15 cellular contexts compared by ENCODE assay signal in the genomic region with DNA sequence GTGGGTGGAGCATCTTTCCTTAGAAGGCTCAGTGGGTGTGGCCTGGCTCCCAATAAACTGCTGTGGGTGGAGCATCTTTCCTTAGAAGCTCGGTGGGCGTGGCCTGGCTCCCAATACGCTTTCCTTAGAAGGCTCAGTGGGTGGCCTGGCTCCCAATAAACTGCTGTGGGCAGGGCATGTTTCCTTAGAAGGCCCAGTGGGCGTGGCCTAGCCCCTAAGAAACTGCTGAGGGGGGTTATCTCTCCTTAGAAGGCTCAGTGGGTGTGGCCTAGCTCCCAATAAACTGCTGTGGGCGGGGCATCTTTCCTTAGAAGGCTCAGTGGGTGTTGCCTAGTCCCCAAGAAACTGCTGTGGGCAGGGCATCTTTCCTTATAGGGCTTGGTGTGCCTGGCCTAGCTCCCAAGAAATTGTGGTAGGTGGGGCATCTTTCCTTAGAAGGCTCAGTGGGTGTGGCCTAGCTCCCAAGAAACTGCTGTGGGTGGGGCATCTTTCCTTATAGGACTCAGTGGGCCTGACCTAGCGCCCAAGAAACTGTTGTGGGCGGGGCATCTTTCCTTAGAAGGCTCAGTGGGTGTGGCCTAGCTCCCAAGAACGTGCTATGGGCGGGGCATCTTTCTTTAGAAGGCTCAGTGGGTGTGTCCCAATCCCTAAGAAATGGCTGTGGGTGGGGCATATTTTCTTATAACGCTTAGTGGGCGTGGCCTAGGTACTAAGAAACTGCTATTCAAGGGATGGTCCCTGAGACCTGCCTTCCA. TPM values are rescaled to one million over a fixed set of nuclear protein-coding genes. Genes with fewer than 3 reads are reported as not detected.
A peak's percentile ranks its signal among the peaks of the same experiment; 100 is the strongest.
DNase-seq lines count a peak whose midpoint lies in the region; ATAC-seq and TF ChIP-seq lines count a peak whose summit lies in the region.
"Had no signal": no experiment of that assay in that cellular context is flagged by ENCODE, and none has a peak within 500 bp of the region (broad histone marks: within the 10 kb centered on the region; RNA-seq: fewer than 3 reads in every experiment).

No MANE protein-coding gene starts in this region.

- intact Hi-C loops in OCI-LY7 (cut with micrococcal nuclease; ENCODE audit: unreplicated experiment) (no loop called here), dorsolateral prefrontal cortex (cut with DNase I) (no loop called here)

- TF ChIP-seq CTCF in OCI-LY7 (conservative IDR thresholded peaks at IDR 0.05; ENCODE audit: low read length) (no peak), foreskin keratinocyte (conservative IDR thresholded peaks at IDR 0.05) (no peak), dorsolateral prefrontal cortex (IDR thresholded peaks at IDR 0.05 in 54 of 56, conservative IDR thresholded peaks at IDR 0.05 in 2 of 56; ENCODE audit: low read depth in 1 of 56, partially characterized antibody in 56 of 56) (no peak)

- H4K20me1 ChIP-seq in GM23248 (ENCODE audit: insufficient read depth) (no peaks in the 10 kb centered on the region), OCI-LY7 (ENCODE audit: insufficient read depth, low read length) (0 out of 2 replicates have a peak, but pooled peaks cover 5% of the 10 kb centered on the region)

- no peak overlapping the region for H3K4me2 ChIP-seq in GM23248 (ENCODE audit: unreplicated experiment)
- H3K4me2 ChIP-seq in OCI-LY7 (ENCODE audit: low read length), result no peak overlapping the region

- H2AFZ ChIP-seq in GM23248 (no peak overlapping the region), OCI-LY7 (ENCODE audit: low read length) (no peak overlapping the region)

- H3K27ac ChIP-seq in GM23248, result no peak overlapping the region
- H3K27ac ChIP-seq in OCI-LY7 (ENCODE audit: low read depth, low read length, poor library complexity, severe bottlenecking), result no peak overlapping the region
- H3K27ac ChIP-seq in foreskin keratinocyte, result no peak overlapping the region
- no peak overlapping the region for H3K27ac ChIP-seq in dorsolateral prefrontal cortex
- H3K27ac ChIP-seq: C4-2B, epithelial cell of prostate, thoracic aorta had no signal

- in situ Hi-C loops in GM23248 (cut with MboI), result no loop called here

- POLR2A ChIA-PET in OCI-LY7 (lab: Charles Lee), result interaction anchor here (0.7 to 1.5 kb wide), 2 partner anchors 8 to 11 kb away, joined by 3 to 4 read pairs; no protein-coding TSS in a partner anchor

- H3F3A ChIP-seq in GM23248 (ENCODE audit: insufficient read depth), result no peaks in the 10 kb centered on the region

- H3K79me2 ChIP-seq in GM23248 (ENCODE audit: insufficient read depth) (no peaks in the 10 kb centered on the region), OCI-LY7 (ENCODE audit: insufficient read depth, low read depth, low read length) (peaks cover 13% of the 10 kb centered on the region; the same call in 1 of the 2 replicates)

- H3K9me3 ChIP-seq in GM23248 (ENCODE audit: low read depth), result no peaks in the 10 kb centered on the region
- H3K9me3 ChIP-seq in OCI-LY7 (ENCODE audit: low read length), result no peaks in the 10 kb centered on the region
- H3K9me3 ChIP-seq: thoracic aorta had no signal

- H3K4me1 ChIP-seq in GM23248 (ENCODE audit: insufficient read depth), result no peaks in the 10 kb centered on the region
- peaks cover 60% of the 10 kb centered on the region for H3K4me1 ChIP-seq in OCI-LY7 (ENCODE audit: insufficient read depth, low read length, poor library complexity, severe bottlenecking)
- no peaks in the 10 kb centered on the region for H3K4me1 ChIP-seq in foreskin keratinocyte

- no peak overlapping the region for H3K9ac ChIP-seq in GM23248

- BruUV-seq in OCI-LY7 (replicated peaks; lab: Mats Ljungman, UMichigan), result no TSS peak

- H3K9me2 ChIP-seq in GM23248 (ENCODE audit: insufficient read depth) (no peaks in the 10 kb centered on the region), OCI-LY7 (ENCODE audit: insufficient read depth, low read length) (no peaks in the 10 kb centered on the region)

- 58 to 69% methylated on average over 11 of the region's 11 CpGs for WGBS in GM23248 (ENCODE audit: low coverage in 1 of 2, low lambda C conversion rate in 2 of 2, missing lambda C conversion rate in 2 of 2), 2 experiments

- CTCF ChIA-PET in OCI-LY7 (lab: Charles Lee; ENCODE audit: unreplicated experiment), result no interaction called here

- DNase-seq in CMK (ENCODE audit: low read depth) (peak; percentile 43), GM23248 (peak; percentile 14), OCI-LY7 (ENCODE audit: low spot score) (peak; percentile 75), foreskin keratinocyte (no peak), dorsolateral prefrontal cortex (no peak), cerebellar cortex (ENCODE audit: low spot score) (no peak)
- DNase-seq: hippocampal formation, KG1, left ventricle myocardium superior, NCI-H2081 had no signal

- H3K36me3 ChIP-seq in GM23248 (ENCODE audit: low read depth) (no peaks in the 10 kb centered on the region), OCI-LY7 (ENCODE audit: insufficient read depth, low read length) (peaks cover 92% of the 10 kb centered on the region)
- H3K36me3 ChIP-seq: thoracic aorta had no signal

- H3K4me3 ChIP-seq in GM23248 (no peak overlapping the region), OCI-LY7 (ENCODE audit: low read depth, low read length, poor library complexity, severe bottlenecking) (no peak overlapping the region), dorsolateral prefrontal cortex (no peak overlapping the region)
- H3K4me3 ChIP-seq: thoracic aorta had no signal

- H3K27me3 ChIP-seq in GM23248 (replicated peaks; ENCODE audit: insufficient read depth) (0 out of 2 replicates have a peak, but pooled peaks cover 7% of the 10 kb centered on the region), foreskin keratinocyte (no peaks in the 10 kb centered on the region), dorsolateral prefrontal cortex (no peaks in the 10 kb centered on the region)

- peak; percentile 38 for ATAC-seq in foreskin keratinocyte
- ATAC-seq in HG02588 (IDR thresholded peaks at IDR 0.05; ENCODE audit: unreplicated experiment), result no peak
- no peak for ATAC-seq in GM18511 (IDR thresholded peaks at IDR 0.05; ENCODE audit: unreplicated experiment)
- ATAC-seq: left ventricle myocardium superior had no signal

RNA-seq across cellular contexts. Expression of gene HSH2D, which starts 10.3 kb away (rescaled TPM):
- not detected in 2 replicates for total RNA-seq in GM23248 (2014; rRNA removed; shearing (Covaris generic))
- polyA plus RNA-seq in GM23248 (2016; fragmentation: Nextera tagmentation; extraction: Ambion mirVana) (0.13 TPM in 1 of 2 replicates, not detected in the other), foreskin keratinocyte (3.2 and 3.6 TPM in 2 replicates)
- 52.4 and 57.6 TPM in 2 replicates for total RNA-seq in OCI-LY7 (2014; rRNA removed; shearing (Covaris generic))
- total RNA-seq in OCI-LY7 (2022) (70.4 and 79.0 TPM in 2 replicates), foreskin keratinocyte (3.1 and 3.2 TPM in 2 replicates), dorsolateral prefrontal cortex (1 to 10 TPM in 2 of 120 experiments, under 1 TPM in 18, not detected in 100; 0.20 to 1.2 (median 0.48) TPM)

RNA-seq across cellular contexts. Expression of gene CIB3, which starts 19.6 kb away (rescaled TPM):
- not detected in 2 replicates for total RNA-seq in GM23248 (2014; rRNA removed; shearing (Covaris generic))
- polyA plus RNA-seq in GM23248 (2016; fragmentation: Nextera tagmentation; extraction: Ambion mirVana) (not detected in 2 replicates), foreskin keratinocyte (not detected in 2 replicates)
- total RNA-seq in OCI-LY7 (2014; rRNA removed; shearing (Covaris generic)), result 5.4 TPM in 1 of 2 replicates, not detected in the other
- total RNA-seq in OCI-LY7 (2022) (not detected in 2 replicates), foreskin keratinocyte (not detected in 2 replicates), dorsolateral prefrontal cortex (not detected)
- total RNA-seq: left ventricle myocardium superior, thoracic aorta had no signal

RNA-seq across cellular contexts. Expression of gene FAM32A, which starts 31.5 kb away (rescaled TPM):
- 114 and 120 TPM in 2 replicates for total RNA-seq in GM23248 (2014; rRNA removed; shearing (Covaris generic))
- 122 and 126 TPM in 2 replicates for polyA plus RNA-seq in GM23248 (2016; fragmentation: Nextera tagmentation; extraction: Ambion mirVana)
- total RNA-seq in OCI-LY7 (2014; rRNA removed; shearing (Covaris generic)), result 71.0 and 104 TPM in 2 replicates
- 64.5 and 65.7 TPM in 2 replicates for total RNA-seq in OCI-LY7 (2022)
- total RNA-seq in foreskin keratinocyte, result 90.5 and 91.1 TPM in 2 replicates
- 95.4 and 97.8 TPM in 2 replicates for polyA plus RNA-seq in foreskin keratinocyte
- 10 to 100 TPM; 31.2 to 70.0 (median 51.2) TPM for total RNA-seq in dorsolateral prefrontal cortex

RNA-seq across cellular contexts. Expression of gene RAB8A, which starts 42.1 kb away (rescaled TPM):
- 29.5 and 42.6 TPM in 2 replicates for total RNA-seq in GM23248 (2014; rRNA removed; shearing (Covaris generic))
- polyA plus RNA-seq in GM23248 (2016; fragmentation: Nextera tagmentation; extraction: Ambion mirVana), result 106 and 112 TPM in 2 replicates
- 64.9 and 69.1 TPM in 2 replicates for total RNA-seq in OCI-LY7 (2014; rRNA removed; shearing (Covaris generic))
- 124 and 138 TPM in 2 replicates for total RNA-seq in OCI-LY7 (2022)
- total RNA-seq in foreskin keratinocyte, result 76.3 and 84.6 TPM in 2 replicates
- polyA plus RNA-seq in foreskin keratinocyte, result 53.7 and 59.4 TPM in 2 replicates
- 10 to 100 TPM; 21.7 to 52.7 (median 32.7) TPM for total RNA-seq in dorsolateral prefrontal cortex

RNA-seq across cellular contexts. Expression of gene AP1M1, which starts 44.0 kb away (rescaled TPM):
- 86.6 and 90.0 TPM in 2 replicates for total RNA-seq in GM23248 (2014; rRNA removed; shearing (Covaris generic))
- polyA plus RNA-seq in GM23248 (2016; fragmentation: Nextera tagmentation; extraction: Ambion mirVana), result 96.2 and 99.6 TPM in 2 replicates
- total RNA-seq in OCI-LY7 (2014; rRNA removed; shearing (Covaris generic)), result 68.4 and 92.9 TPM in 2 replicates
- 94.6 and 104 TPM in 2 replicates for total RNA-seq in OCI-LY7 (2022)
- total RNA-seq in foreskin keratinocyte, result 56.2 and 62.4 TPM in 2 replicates
- polyA plus RNA-seq in foreskin keratinocyte, result 59.7 and 61.5 TPM in 2 replicates
- total RNA-seq in dorsolateral prefrontal cortex, result 100 to 1,000 TPM in 87 of 120 experiments, 10 to 100 TPM in 33; 83.0 to 150 (median 106) TPM

Comparison
In these comparisons a context has a peak if more than half of its experiments do, and no peak if none do; other contexts are left out.
1. DNase-seq: peak in CMK (single experiment), GM23248 (single experiment) and OCI-LY7 (single experiment); none in foreskin keratinocyte (0 of 2), dorsolateral prefrontal cortex (0 of 10) and cerebellar cortex (single experiment).
2. RNA of gene HSH2D, which starts 10.3 kb away (total RNA-seq): 52.4 to 79.0 TPM in OCI-LY7; 3.1 to 3.2 TPM in foreskin keratinocyte, 0.20 to 1.2 TPM in dorsolateral prefrontal cortex and not detected in GM23248; every median in the first group is over 10 times any median in the second.